ENCODE assay signal across 15 cellular contexts in genomic region chr16:14475370-14476139, GRCh38.
DNase-seq lines count a peak whose midpoint lies in the region; ATAC-seq, FAIRE-seq and TF ChIP-seq lines count a peak whose summit lies in the region.
"Had no signal": no experiment of that assay in that cellular context is flagged by ENCODE, and none has a peak within 500 bp of the region (broad histone marks: within the 10 kb centered on the region; RNA-seq: fewer than 3 reads in every experiment).

No MANE protein-coding gene starts in this region.

- no peak overlapping the region for H3K4ac ChIP-seq in IMR-90 (ENCODE audit: low read depth, low read length)

- TF ChIP-seq CTCF in IMR-90 (conservative IDR thresholded peaks at IDR 0.05; ENCODE audit: low read depth, low read length) = no peak
- TF ChIP-seq CTCF in lower leg skin (IDR thresholded peaks at IDR 0.05) = no peak
- no peak for TF ChIP-seq CTCF in CD8-positive, alpha-beta T cell (IDR thresholded peaks at IDR 0.05)

- no peak overlapping the region for H3K4me3 ChIP-seq in IMR-90 (ENCODE audit: insufficient read depth, low read depth, low read length)
- no peak overlapping the region for H3K4me3 ChIP-seq in lower leg skin (ENCODE audit: low read depth, poor library complexity, severe bottlenecking)
- H3K4me3 ChIP-seq in CD8-positive, alpha-beta T cell (ENCODE audit: low read depth, low read length) = no peak overlapping the region
- H3K4me3 ChIP-seq: esophagus squamous epithelium, tibial artery had no signal

- no peak overlapping the region for H3K9ac ChIP-seq in IMR-90 (ENCODE audit: low read depth, low read length)
- H3K9ac ChIP-seq: parathyroid adenoma had no signal

- H3K23ac ChIP-seq in IMR-90 (ENCODE audit: low read depth, low read length) = no peak overlapping the region

- ATAC-seq in IMR-90 (ENCODE audit: low read depth) = no peak
- ATAC-seq in left colon = peak; percentile 70
- ATAC-seq in CD8-positive, alpha-beta T cell = no peak
- ATAC-seq: activated CD4-positive, CD25-positive, alpha-beta regulatory T cell treated with anti-CD3 and anti-CD28 coated beads, Interleukin-2, amount 50 U/mL, for 24 hours had no signal

- no peaks in the 10 kb centered on the region; the same call in 1 of the 2 replicates for H3K36me3 ChIP-seq in IMR-90 (ENCODE audit: control insufficient read depth, insufficient read depth, low read length)
- no peaks in the 10 kb centered on the region for H3K36me3 ChIP-seq in CD8-positive, alpha-beta T cell (ENCODE audit: insufficient read depth, low read length)

- H3K27me3 Mint-ChIP-seq in CD8-positive, alpha-beta T cell (ENCODE audit: low read depth) = no peaks in the 10 kb centered on the region
- H3K27me3 Mint-ChIP-seq: IgD-negative memory B cell had no signal

- H4K5ac ChIP-seq in IMR-90 (ENCODE audit: low read depth, low read length) = no peak overlapping the region

- TF ChIP-seq RAD21 in IMR-90 (IDR thresholded peaks at IDR 0.05; ENCODE audit: low read length) = no peak

- H3K4me1 ChIP-seq in IMR-90 (ENCODE audit: control insufficient read depth, insufficient read depth, low read length) = no peaks in the 10 kb centered on the region
- no peaks in the 10 kb centered on the region for H3K4me1 ChIP-seq in CD8-positive, alpha-beta T cell (ENCODE audit: insufficient read depth, low read length)
- H3K4me1 ChIP-seq: tibial artery had no signal

- H2BK5ac ChIP-seq in IMR-90 (ENCODE audit: low read depth, low read length, poor library complexity, severe bottlenecking) = no peak overlapping the region

- H2AK5ac ChIP-seq in IMR-90 (ENCODE audit: low read depth, low read length) = no peak overlapping the region

- no peaks in the 10 kb centered on the region; a peak in 1 of 4 replicates for H3K79me1 ChIP-seq in IMR-90 (ENCODE audit: low read depth in 1 of 2, low read length in 2 of 2)

- no peak overlapping the region for H3K27ac ChIP-seq in IMR-90 (ENCODE audit: insufficient read depth, low read length)
- no peak overlapping the region for H3K27ac ChIP-seq in CD8-positive, alpha-beta T cell (ENCODE audit: low read depth, low read length)
- H3K27ac ChIP-seq: esophagus squamous epithelium, parathyroid adenoma, tibial artery had no signal

- H2BK20ac ChIP-seq in IMR-90 (ENCODE audit: low read depth, low read length) = no peak overlapping the region

- peak; percentile 76 for FAIRE-seq in RCC 7860 (lab: Jason Lieb, UNC)

- H3K4me1 Mint-ChIP-seq in CD8-positive, alpha-beta T cell (ENCODE audit: low read depth) = no peaks in the 10 kb centered on the region

- in situ Hi-C loops in IMR-90 (cut with MboI; ENCODE audit: low sequenced_read_pairs) = no loop called here

- DNase-seq in COLO668 (lab: John Stamatoyannopoulos, UW; ENCODE audit: unreplicated experiment) (peak; percentile 31), IMR-90 (peak; percentile 24), RCC 7860 (ENCODE audit: low spot score) (peak; percentile 27), left colon (no peak), lower leg skin (ENCODE audit: low spot score in 2 of 2) (no peak), DMS79 (lab: John Stamatoyannopoulos, UW) (no peak)
- DNase-seq in CD8-positive, alpha-beta T cell = no peak
- no peak for DNase-seq in stimulated activated CD4-positive, alpha-beta T cell treated with anti-CD3 and anti-CD28 coated beads, Interleukin-15, amount 100 ng/mL, for 24 hours
- DNase-seq: DND-41, esophagus squamous epithelium, NCI-H1694 treated with DMSO at 0.1 percent for 48 hours, tibial artery had no signal

- no peak overlapping the region for H3K18ac ChIP-seq in IMR-90 (ENCODE audit: low read depth, low read length)

- peaks cover 2% of the 10 kb centered on the region; the same call in 1 of the 2 replicates for H3K9me3 ChIP-seq in IMR-90 (ENCODE audit: control insufficient read depth, insufficient read depth, low read length)
- H3K9me3 ChIP-seq in CD8-positive, alpha-beta T cell (ENCODE audit: low read length) = no peaks in the 10 kb centered on the region
- H3K9me3 ChIP-seq: tibial artery had no signal

- no peak overlapping the region for H2AFZ ChIP-seq in IMR-90 (replicated peaks; ENCODE audit: low read length, poor library complexity)
- H2AFZ ChIP-seq: parathyroid adenoma had no signal

- no peaks in the 10 kb centered on the region for H3K27me3 ChIP-seq in IMR-90 (ENCODE audit: control insufficient read depth, insufficient read depth, low read length)
- no peaks in the 10 kb centered on the region for H3K27me3 ChIP-seq in CD8-positive, alpha-beta T cell (ENCODE audit: insufficient read depth, low read length)
- H3K27me3 ChIP-seq: esophagus squamous epithelium, tibial artery had no signal

- H3K56ac ChIP-seq in IMR-90 (ENCODE audit: extremely low read depth, insufficient read depth, low read length) = no peak overlapping the region

- no peak overlapping the region for H2AK9ac ChIP-seq in IMR-90 (replicated peaks; ENCODE audit: low read depth, low read length, poor library complexity)

- H3K27ac Mint-ChIP-seq in CD8-positive, alpha-beta T cell = no peak overlapping the region

- H3K9me1 ChIP-seq in IMR-90 (ENCODE audit: insufficient read depth, low read length) = peaks cover 2% of the 10 kb centered on the region

- no TSS peak for BruUV-seq in IMR-90 (replicated peaks; lab: Mats Ljungman, UMichigan)

- peaks cover 45% of the 10 kb centered on the region for H3K36me3 Mint-ChIP-seq in CD8-positive, alpha-beta T cell

- no peaks in the 10 kb centered on the region for H4K20me1 ChIP-seq in IMR-90 (ENCODE audit: insufficient read depth, low read length)

- no peak overlapping the region for H2BK15ac ChIP-seq in IMR-90 (ENCODE audit: low read depth, low read length)

- no peak for TF ChIP-seq POLR2A in IMR-90 (IDR thresholded peaks at IDR 0.05; ENCODE audit: low read depth, low read length)
- no peak for TF ChIP-seq POLR2A in lower leg skin (IDR thresholded peaks at IDR 0.05)

- H3K14ac ChIP-seq in IMR-90 (replicated peaks; ENCODE audit: low read depth, low read length) = no peak overlapping the region

- H3K9me3 Mint-ChIP-seq in CD8-positive, alpha-beta T cell = peaks cover 2% of the 10 kb centered on the region

- POLR2A ChIA-PET in IMR-90 (lab: Charles Lee; ENCODE audit: unreplicated experiment) = no interaction called here
- POLR2A ChIA-PET in CD8-positive, alpha-beta T cell (lab: Charles Lee) = no interaction called here

- H4K91ac ChIP-seq in IMR-90 (ENCODE audit: insufficient read depth, low read depth, low read length) = no peak overlapping the region

- no peak overlapping the region for H4K8ac ChIP-seq in IMR-90 (ENCODE audit: low read depth in 2 of 2, low read length in 2 of 2)

- intact Hi-C loops in IMR-90 (cut with micrococcal nuclease) (no loop called here), left colon (cut with DNase I, micrococcal nuclease) (no loop called here), lower leg skin (cut with DNase I; ENCODE audit: low total_unique reads) (no loop called here)
- intact Hi-C loops in CD8-positive, alpha-beta T cell (cut with DNase I, micrococcal nuclease) = no loop called here

- no peak overlapping the region for H3K4me3 Mint-ChIP-seq in CD8-positive, alpha-beta T cell
- H3K4me3 Mint-ChIP-seq: IgD-negative memory B cell had no signal

- dilution Hi-C loops in IMR-90 (cut with HindIII; ENCODE audit: low sequenced_read_pairs, unreplicated experiment) = no loop called here

- no peak overlapping the region for H2BK120ac ChIP-seq in IMR-90 (ENCODE audit: low read depth, low read length)

- H3K4me2 ChIP-seq in IMR-90 (ENCODE audit: low read depth, low read length) = no peak overlapping the region

- CTCF ChIA-PET in IMR-90 (lab: Yijun Ruan, JAX) = no interaction called here
- CTCF ChIA-PET in CD8-positive, alpha-beta T cell (lab: Charles Lee) = no interaction called here

- no CpG with 5 or more reads among the region's 7 CpGs for WGBS in IMR-90 (ENCODE audit: extremely low coverage in 2 of 2, insufficient read length in 1 of 2), 2 experiments
- WGBS in lower leg skin, 2 donors = 70 to 71% methylated on average over 7 of the region's 7 CpGs

TF ChIP-seq in IMR-90, 13 proteins besides CTCF, POLR2A, EP300 and RAD21:
- no peak for TF ChIP-seq BHLHE40 (IDR thresholded peaks at IDR 0.05; ENCODE audit: low read depth, low read length)
- TF ChIP-seq CHD1 (IDR thresholded peaks at IDR 0.05; ENCODE audit: low read depth, low read length) = no peak
- no peak for TF ChIP-seq RFX5 (IDR thresholded peaks at IDR 0.05; ENCODE audit: low read depth, low read length)
- TF ChIP-seq MAFK (IDR thresholded peaks at IDR 0.05; ENCODE audit: low read depth, low read length) = no peak
- no peak for TF ChIP-seq CEBPB (IDR thresholded peaks at IDR 0.05; ENCODE audit: low read depth, low read length)
- no peak for TF ChIP-seq NFE2L2 (IDR thresholded peaks at IDR 0.05; ENCODE audit: low read depth, low read length)
- no peak for TF ChIP-seq MXI1 (IDR thresholded peaks at IDR 0.05; ENCODE audit: borderline replicate concordance, low read depth, low read length)
- no peak for TF ChIP-seq SMC3 (IDR thresholded peaks at IDR 0.05; ENCODE audit: low read depth, low read length)
- TF ChIP-seq ELK1 (IDR thresholded peaks at IDR 0.05; ENCODE audit: borderline replicate concordance, low read depth, low read length) = no peak
- TF ChIP-seq FOS (IDR thresholded peaks at IDR 0.05; ENCODE audit: low read depth, low read length) = no peak
- no peak for TF ChIP-seq USF2 (IDR thresholded peaks at IDR 0.05; ENCODE audit: low read depth, low read length)
- TF ChIP-seq RCOR1 (IDR thresholded peaks at IDR 0.05; ENCODE audit: insufficient replicate concordance, low read length) = no peak
- no peak for TF ChIP-seq MAZ (IDR thresholded peaks at IDR 0.05; ENCODE audit: borderline replicate concordance, low read depth, low read length)

Comparison
In these comparisons a context has a peak if more than half of its experiments do, and no peak if none do; other contexts are left out.
1. DNase-seq: peak in COLO668 (single experiment), IMR-90 (single experiment) and RCC 7860 (single experiment); none in left colon (0 of 2), lower leg skin (0 of 2), CD8-positive, alpha-beta T cell (0 of 7), DMS79 (single experiment) and stimulated activated CD4-positive, alpha-beta T cell treated with anti-CD3 and anti-CD28 coated beads, Interleukin-15, amount 100 ng/mL, for 24 hours (single experiment).